In genomic region chr5:83494666-83495065, GRCh38 we compare ENCODE assay signal across 16 cellular contexts.
"Had no signal": no experiment of that assay in that cellular context is flagged by ENCODE, and none has a peak within 500 bp of the region (broad histone marks: within the 10 kb centered on the region; RNA-seq: fewer than 3 reads in every experiment).

No MANE protein-coding gene starts in this region.

- H3K9me3 ChIP-seq: esophagus squamous epithelium, ovary, upper lobe of right lung had no signal

- H3K4me3 ChIP-seq: esophagus squamous epithelium, ovary, upper lobe of right lung had no signal

- DNase-seq: activated CD4-positive, CD25-positive, alpha-beta regulatory T cell; activated effector memory CD4-positive, alpha-beta T cell treated with anti-CD3 and anti-CD28 coated beads, Interleukin-2, amount 50 U/mL, for 16 hours; activated T-cell treated with anti-CD3 and anti-CD28 coated beads, Interleukin-2, amount 50 U/mL, for 1 hour; anterior cingulate cortex; esophagus squamous epithelium; foreskin fibroblast; glutamatergic neuron; ovary; stimulated activated CD4-positive, alpha-beta T cell treated with anti-CD3 and anti-CD28 coated beads, Interleukin-15, amount 100 ng/mL, for 24 hours; stimulated activated CD4-positive, alpha-beta T cell treated with anti-CD3 and anti-CD28 coated beads, Interleukin-4, amount 100 ng/mL, for 24 hours; T-helper 1 cell; upper lobe of right lung had no signal

- H3K4me1 ChIP-seq: esophagus squamous epithelium, upper lobe of right lung had no signal

- H3K27me3 ChIP-seq: esophagus squamous epithelium, ovary, upper lobe of right lung had no signal

- H3K27ac ChIP-seq: esophagus squamous epithelium, ovary, upper lobe of right lung had no signal

- H3K4me3 Mint-ChIP-seq: activated naive CD8-positive, alpha-beta T cell; neural crest cell; stimulated activated naive CD8-positive, alpha-beta T cell treated with anti-CD3 and anti-CD28 coated beads, Interleukin-15, Interleukin-2, amounts not matched to agents 100 ng/mL and 50 ng/mL, for 24 hours had no signal

- H3K36me3 ChIP-seq: esophagus squamous epithelium, ovary, upper lobe of right lung had no signal

- H3K27me3 Mint-ChIP-seq: stimulated activated naive CD8-positive, alpha-beta T cell treated with anti-CD3 and anti-CD28 coated beads, Interleukin-15, Interleukin-2, amounts not matched to agents 100 ng/mL and 50 ng/mL, for 24 hours had no signal

- H3K27ac Mint-ChIP-seq: activated naive CD8-positive, alpha-beta T cell; stimulated activated naive CD8-positive, alpha-beta T cell treated with anti-CD3 and anti-CD28 coated beads, Interleukin-15, Interleukin-2, amounts not matched to agents 100 ng/mL and 50 ng/mL, for 24 hours had no signal

- H3K9me3 Mint-ChIP-seq: neural crest cell; stimulated activated naive CD8-positive, alpha-beta T cell treated with anti-CD3 and anti-CD28 coated beads, Interleukin-15, Interleukin-2, amounts not matched to agents 100 ng/mL and 50 ng/mL, for 24 hours had no signal

- ATAC-seq: left lobe of liver, upper lobe of right lung had no signal

- H3K36me3 Mint-ChIP-seq: activated naive CD8-positive, alpha-beta T cell had no signal
